ENCODE assay signal across 10 cellular contexts in the genomic region with DNA sequence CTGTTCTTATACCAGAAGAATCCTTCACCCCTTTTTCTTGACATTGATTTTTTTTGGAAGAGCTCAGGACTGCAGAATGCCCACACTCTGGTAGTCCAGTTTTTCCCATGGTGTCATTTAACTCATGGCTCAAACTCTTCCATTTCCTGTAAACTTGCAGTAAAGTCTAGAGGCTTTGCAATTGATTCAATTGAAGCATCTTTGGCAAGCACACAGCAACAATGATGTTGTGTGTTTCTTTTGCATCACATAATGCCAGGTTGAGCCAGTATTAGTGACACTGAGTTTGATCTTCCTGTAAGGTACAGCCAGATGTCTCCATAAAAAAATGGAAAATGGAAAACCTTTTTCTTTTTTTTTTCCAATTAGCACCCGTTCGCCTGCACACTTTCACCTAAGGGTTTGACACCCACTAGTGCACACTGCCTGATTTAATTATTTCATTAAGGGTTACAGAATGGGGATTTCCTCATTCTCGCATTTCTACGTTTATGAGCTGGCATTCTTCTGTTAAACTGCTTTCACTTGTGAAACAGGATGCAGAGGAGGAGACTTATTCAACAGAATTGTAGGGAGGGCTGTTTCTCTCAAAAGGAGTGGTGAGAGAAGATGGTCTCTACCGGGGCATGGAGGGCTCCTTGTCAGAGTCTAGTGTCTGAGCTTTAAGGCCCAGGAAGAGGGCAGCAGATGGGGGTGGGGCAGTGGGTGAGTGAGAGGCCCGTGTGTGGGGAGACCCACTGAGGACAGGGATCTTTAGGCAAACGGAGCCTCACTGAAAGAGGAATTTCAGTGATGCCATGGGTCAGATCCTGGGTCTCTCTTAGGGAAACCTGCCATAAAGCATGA. TPM values are rescaled to one million over a fixed set of nuclear protein-coding genes. Genes with fewer than 3 reads are reported as not detected.
DNase-seq lines count a peak whose midpoint lies in the region; ATAC-seq and TF ChIP-seq lines count a peak whose summit lies in the region.
"Had no signal": no experiment of that assay in that cellular context is flagged by ENCODE, and none has a peak within 500 bp of the region (broad histone marks: within the 10 kb centered on the region; RNA-seq: fewer than 3 reads in every experiment).

No MANE protein-coding gene starts in this region.

- peaks cover 26% of the 10 kb centered on the region for H3K27me3 ChIP-seq in CD4-positive, alpha-beta T cell (ENCODE audit: control insufficient read depth, insufficient read depth, low read length)

- peaks cover 51% of the 10 kb centered on the region for H3K27me3 Mint-ChIP-seq in CD4-positive, alpha-beta T cell
- H3K27me3 Mint-ChIP-seq in brain, result peaks cover 15% of the 10 kb centered on the region
- peaks cover 38 to 64% of the 10 kb centered on the region in 2 donors for H3K27me3 Mint-ChIP-seq in natural killer cell (ENCODE audit: low read depth in 2 of 2)

- TF ChIP-seq CTCF in CD4-positive, alpha-beta T cell (IDR thresholded peaks at IDR 0.05), result no peak
- TF ChIP-seq CTCF in brain (conservative IDR thresholded peaks at IDR 0.05) (no peak), natural killer cell (IDR thresholded peaks at IDR 0.05) (no peak)

- H3K9me3 ChIP-seq in CD4-positive, alpha-beta T cell (ENCODE audit: control insufficient read depth, low read length), result no peaks in the 10 kb centered on the region
- H3K9me3 ChIP-seq: adrenal gland had no signal

- POLR2A ChIA-PET in CD4-positive, alpha-beta T cell (lab: Charles Lee), result interaction anchor here (0.9 to 1.2 kb wide), 2 partner anchors 12 to 67 kb away, joined by 3 to 4 read pairs; no protein-coding TSS in a partner anchor

- no peaks in the 10 kb centered on the region for H3K36me3 Mint-ChIP-seq in CD4-positive, alpha-beta T cell (ENCODE audit: low read depth)
- H3K36me3 Mint-ChIP-seq in brain (no peaks in the 10 kb centered on the region), natural killer cell (no peaks in the 10 kb centered on the region)

- no peak overlapping the region for H3K27ac Mint-ChIP-seq in CD4-positive, alpha-beta T cell
- H3K27ac Mint-ChIP-seq in brain, result peak overlapping the region in 3 of 5 experiments; percentile 37 to 84 (median 53)
- H3K27ac Mint-ChIP-seq in natural killer cell, result no peak overlapping the region

- no peaks in the 10 kb centered on the region for H3K9me3 Mint-ChIP-seq in CD4-positive, alpha-beta T cell
- H3K9me3 Mint-ChIP-seq in brain (peaks cover 2 to 11% (median 3%) of the 10 kb centered on the region in 5 experiments), natural killer cell (no peaks in the 10 kb centered on the region)

- peak; percentile 60 for ATAC-seq in CD4-positive, alpha-beta T cell (ENCODE audit: poor library complexity)
- peak in 2 of 3 donors; percentile 36 to 52 for ATAC-seq in natural killer cell
- ATAC-seq in HG03108 (IDR thresholded peaks at IDR 0.05; ENCODE audit: unreplicated experiment), result no peak
- ATAC-seq in HG02678 (IDR thresholded peaks at IDR 0.05; ENCODE audit: unreplicated experiment), result no peak

- H3K4me3 Mint-ChIP-seq in CD4-positive, alpha-beta T cell, result peak overlapping the region; percentile 14
- peak overlapping the region in 4 of 5 experiments; percentile 9 to 80 (median 66) for H3K4me3 Mint-ChIP-seq in brain
- no peak overlapping the region for H3K4me3 Mint-ChIP-seq in natural killer cell

- intact Hi-C loops in CD4-positive, alpha-beta T cell (cut with DNase I, micrococcal nuclease), result no loop called here
- intact Hi-C loops in natural killer cell (cut with micrococcal nuclease), result no loop called here

- H3K4me1 Mint-ChIP-seq in CD4-positive, alpha-beta T cell (ENCODE audit: low read depth), result peaks cover 25% of the 10 kb centered on the region
- H3K4me1 Mint-ChIP-seq in brain (peaks cover 41% of the 10 kb centered on the region), natural killer cell (no peaks in the 10 kb centered on the region)

- CTCF ChIA-PET in CD4-positive, alpha-beta T cell (lab: Charles Lee), result no interaction called here

- DNase-seq in CD4-positive, alpha-beta T cell, result peak in 1 of 10 experiments; percentile 29
- DNase-seq in HS-5 (ENCODE audit: low read depth) (peak; percentile 32), natural killer cell (no peak), COR-L47 (lab: John Stamatoyannopoulos, UW) (no peak), NCI-H1930 (lab: John Stamatoyannopoulos, UW) (no peak)
- DNase-seq: NCI-H2171 had no signal

- H3K27ac ChIP-seq in CD4-positive, alpha-beta T cell (ENCODE audit: low read depth, low read length), result no peak overlapping the region

RNA-seq across cellular contexts. Expression of a gene that starts 2.2 kb away (rescaled TPM):
- total RNA-seq in CD4-positive, alpha-beta T cell, result under 1 TPM; 0.31 to 0.33 TPM
- 7.4 TPM for polyA plus RNA-seq in brain (ENCODE audit: insufficient read depth, low read depth, low replicate concordance)
- total RNA-seq in natural killer cell, result 1 to 10 TPM in 2 of 3 donors, not detected in 1; 1.1 to 1.5 TPM

Comparison
In these comparisons a context has a peak if more than half of its experiments do, and no peak if none do; other contexts are left out.
1. ATAC-seq: peak in CD4-positive, alpha-beta T cell (single experiment) and natural killer cell (2 of 3); none in HG03108 (single experiment) and HG02678 (single experiment).
2. H3K27ac Mint-ChIP-seq: peak in brain (3 of 5); none in CD4-positive, alpha-beta T cell (single experiment) and natural killer cell (0 of 2).